ENCODE assay signal across 8 cellular contexts in genomic region chrX:150482537-150483217, GRCh38.
DNase-seq lines count a peak whose midpoint lies in the region; ATAC-seq, FAIRE-seq and TF ChIP-seq lines count a peak whose summit lies in the region.

No MANE protein-coding gene starts in this region.

- no peak overlapping the region for H3K9ac ChIP-seq in HUES48 (ENCODE audit: low read depth, low read length)

- H3K36me3 ChIP-seq in HUES48 (ENCODE audit: control insufficient read depth, insufficient read depth, low read length): no peaks in the 10 kb centered on the region
- no peaks in the 10 kb centered on the region for H3K36me3 ChIP-seq in mesodermal cell (ENCODE audit: control insufficient read depth, insufficient read depth, low read length)

- TF ChIP-seq POLR2A in A549 (IDR thresholded peaks at IDR 0.05; ENCODE audit: low read length): no peak

- H3K4me3 ChIP-seq in A549 (no peak overlapping the region), HUES48 (ENCODE audit: low read depth, low read length) (no peak overlapping the region), mesodermal cell (ENCODE audit: extremely low read depth, insufficient read depth, low read length, poor library complexity, severe bottlenecking) (no peak overlapping the region)

- peaks cover 46% of the 10 kb centered on the region for H3K36me3 Mint-ChIP-seq in activated T-helper 2 cell treated with anti-CD3 and anti-CD28 coated beads, Interferon-gamma antibody, Interleukin-2, Interleukin-4, amounts not matched to agents 10 μg/mL and 5 μg/mL and 100 μg/mL, durations not matched to agents 14 hours and 24 hours and 36 hours (ENCODE audit: low read depth)

- no peaks in the 10 kb centered on the region for H3K9me3 Mint-ChIP-seq in activated T-helper 2 cell treated with anti-CD3 and anti-CD28 coated beads, Interferon-gamma antibody, Interleukin-2, Interleukin-4, amounts not matched to agents 10 μg/mL and 5 μg/mL and 100 μg/mL, durations not matched to agents 14 hours and 24 hours and 36 hours

- no peaks in the 10 kb centered on the region for H3K27me3 Mint-ChIP-seq in activated T-helper 2 cell treated with anti-CD3 and anti-CD28 coated beads, Interferon-gamma antibody, Interleukin-2, Interleukin-4, amounts not matched to agents 10 μg/mL and 5 μg/mL and 100 μg/mL, durations not matched to agents 14 hours and 24 hours and 36 hours (ENCODE audit: low read depth)

- intact Hi-C loops in activated T-helper 2 cell treated with anti-CD3 and anti-CD28 coated beads, Interferon-gamma antibody, Interleukin-2, Interleukin-4, amounts not matched to agents 10 μg/mL and 5 μg/mL and 100 μg/mL, durations not matched to agents 14 hours and 24 hours and 36 hours (cut with micrococcal nuclease): loop anchor here (1.0 to 5.0 kb wide), 3 partner anchors 93 to 280 kb away; no protein-coding TSS in a partner anchor

- CTCF ChIA-PET in A549 (lab: Yijun Ruan, JAX): interaction anchor here (0.9 to 8.7 kb wide), 3 partner anchors 117 to 532 kb away, joined by 4 to 48 read pairs (median 4); no protein-coding TSS in a partner anchor

- ATAC-seq in A549: peak; percentile 90 to 95
- peak; percentile 61 for ATAC-seq in GM18907 (IDR thresholded peaks at IDR 0.05; ENCODE audit: unreplicated experiment)
- ATAC-seq in HG03280 (IDR thresholded peaks at IDR 0.05; ENCODE audit: unreplicated experiment): no peak

- H3K4me2 ChIP-seq in A549: peak overlapping the region; percentile 39

- peak overlapping the region; percentile 75 for H3K4me3 Mint-ChIP-seq in activated T-helper 2 cell treated with anti-CD3 and anti-CD28 coated beads, Interferon-gamma antibody, Interleukin-2, Interleukin-4, amounts not matched to agents 10 μg/mL and 5 μg/mL and 100 μg/mL, durations not matched to agents 14 hours and 24 hours and 36 hours (ENCODE audit: low read depth)

- H3K9me3 ChIP-seq in A549 (no peaks in the 10 kb centered on the region), HUES48 (ENCODE audit: control insufficient read depth, insufficient read depth, low read length) (peaks cover 16% of the 10 kb centered on the region), mesodermal cell (ENCODE audit: control insufficient read depth, low read length) (no peaks in the 10 kb centered on the region)

- H3K27me3 ChIP-seq in HUES48 (ENCODE audit: control insufficient read depth, insufficient read depth, low read length): no peaks in the 10 kb centered on the region

- H3K27ac ChIP-seq in A549 (peak overlapping the region in 1 of 2 experiments; percentile 46; a peak in 2 of 6 replicates), HUES48 (ENCODE audit: low read depth, low read length) (peak overlapping the region; percentile 25), mesodermal cell (ENCODE audit: low read depth, low read length, severe bottlenecking) (peak overlapping the region; percentile 43)

- H3K4me1 Mint-ChIP-seq in activated T-helper 2 cell treated with anti-CD3 and anti-CD28 coated beads, Interferon-gamma antibody, Interleukin-2, Interleukin-4, amounts not matched to agents 10 μg/mL and 5 μg/mL and 100 μg/mL, durations not matched to agents 14 hours and 24 hours and 36 hours (ENCODE audit: low read depth): peaks cover 54% of the 10 kb centered on the region

- H3K27ac Mint-ChIP-seq in activated T-helper 2 cell treated with anti-CD3 and anti-CD28 coated beads, Interferon-gamma antibody, Interleukin-2, Interleukin-4, amounts not matched to agents 10 μg/mL and 5 μg/mL and 100 μg/mL, durations not matched to agents 14 hours and 24 hours and 36 hours: peak overlapping the region; percentile 99

- TF ChIP-seq RAD21 in A549 (conservative IDR thresholded peaks at IDR 0.05 in 1 of 2, IDR thresholded peaks at IDR 0.05 in 1 of 2): no peak

- WGBS in A549 (ENCODE audit: missing lambda C conversion rate): 5% methylated on average over 6 of the region's 6 CpGs
- 45 to 49% methylated on average over 2 to 5 of the region's 6 CpGs for WGBS in mesodermal cell (ENCODE audit: insufficient coverage in 2 of 2), 2 experiments

- H3K4me1 ChIP-seq in A549: peaks cover 12% of the 10 kb centered on the region
- no peaks in the 10 kb centered on the region for H3K4me1 ChIP-seq in HUES48 (ENCODE audit: control insufficient read depth, insufficient read depth, low read length)
- H3K4me1 ChIP-seq in mesodermal cell (ENCODE audit: control insufficient read depth, insufficient read depth, low read length, poor library complexity, severe bottlenecking): peaks cover 5% of the 10 kb centered on the region

- POLR2A ChIA-PET in A549 (lab: Yijun Ruan, JAX): interaction anchor here (1.1 kb wide), 1 partner anchor 117 kb away, joined by 3 read pairs; no protein-coding TSS in a partner anchor

- peak; percentile 55 to 59 for DNase-seq in A549 (ENCODE audit: low read depth in 1 of 2, low spot score in 1 of 2)
- DNase-seq in activated T-helper 2 cell treated with anti-CD3 and anti-CD28 coated beads, Interferon-gamma antibody, Interleukin-2, Interleukin-4, amounts not matched to agents 10 μg/mL and 5 μg/mL and 100 μg/mL, durations not matched to agents 14 hours and 24 hours and 36 hours (ENCODE audit: low spot score): peak; percentile 30
- DNase-seq in NCI-H2107 (lab: John Stamatoyannopoulos, UW): no peak
- DNase-seq in cerebellar cortex (ENCODE audit: low spot score): no peak

- FAIRE-seq in A549 (lab: Jason Lieb, UNC): peak; percentile 100

- no peak for TF ChIP-seq CTCF in A549 (IDR thresholded peaks at IDR 0.05)

- TF ChIP-seq EP300 in A549 (IDR thresholded peaks at IDR 0.05): no peak

TF ChIP-seq in A549, 52 proteins besides CTCF, POLR2A, EP300 and RAD21:
- 0 out of 2 replicates have a peak, but pooled peaks have one; percentile 24 for TF ChIP-seq JUNB (IDR thresholded peaks at IDR 0.05)
- TF ChIP-seq ELK1 (IDR thresholded peaks at IDR 0.05; ENCODE audit: low read depth, low read length): no peak
- TF ChIP-seq PHF8 (IDR thresholded peaks at IDR 0.05; ENCODE audit: borderline replicate concordance, low read depth): no peak
- TF ChIP-seq FOSL2 (IDR thresholded peaks at IDR 0.05): peak; percentile 53; the same call in 1 of the 2 replicates
- TF ChIP-seq FOSL2 (CRISPR knock-in tag; IDR thresholded peaks at IDR 0.05): peak; percentile 75

Comparison
In these comparisons a context has a peak if more than half of its experiments do, and no peak if none do; other contexts are left out.
1. DNase-seq: peak in A549 (2 of 2) and activated T-helper 2 cell treated with anti-CD3 and anti-CD28 coated beads, Interferon-gamma antibody, Interleukin-2, Interleukin-4, amounts not matched to agents 10 μg/mL and 5 μg/mL and 100 μg/mL, durations not matched to agents 14 hours and 24 hours and 36 hours (single experiment); none in NCI-H2107 (single experiment) and cerebellar cortex (single experiment).